26 cellular contexts compared by ENCODE assay signal in the genomic region with DNA sequence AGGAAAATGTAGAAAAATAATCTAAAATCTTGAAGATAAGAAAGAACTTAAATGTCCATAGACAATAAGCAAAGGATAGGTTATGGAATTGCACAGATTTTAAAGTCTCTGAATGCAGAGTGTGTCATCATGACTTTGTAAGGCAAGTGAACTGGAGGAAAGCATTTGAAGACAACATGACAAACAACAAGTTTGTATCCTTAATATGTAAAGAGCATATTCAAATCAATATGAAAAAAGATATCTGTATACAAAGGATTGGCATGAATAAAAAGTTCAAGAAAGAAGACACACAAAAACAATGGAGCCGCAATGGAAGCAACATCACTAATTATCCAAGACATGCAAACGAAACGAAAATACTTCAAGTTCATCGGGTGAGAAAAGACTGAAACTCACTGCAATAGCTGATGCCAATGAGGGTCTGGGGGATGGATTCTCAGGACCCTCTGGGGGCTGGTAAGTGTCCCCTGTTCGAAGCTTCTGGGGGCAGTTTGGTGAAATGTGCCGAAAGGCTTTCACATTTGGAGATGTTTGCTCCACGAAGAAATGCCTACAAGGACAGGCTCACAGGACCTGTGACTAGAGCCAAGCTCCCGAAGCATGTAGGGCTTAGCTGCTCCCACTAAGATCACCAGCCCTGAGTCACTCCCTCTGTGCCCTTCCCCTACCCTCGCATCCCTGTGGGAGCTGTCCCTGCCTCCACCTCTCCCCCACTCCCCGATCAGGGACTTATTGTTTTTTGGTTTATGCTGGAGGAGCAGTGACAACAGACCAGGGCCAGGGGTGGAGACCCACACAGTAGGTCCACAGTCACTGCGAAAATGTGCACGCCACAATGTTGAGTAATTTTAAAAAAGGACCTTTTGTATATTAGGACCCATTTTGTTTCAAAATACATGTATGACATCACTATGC.
"Had no signal": no experiment of that assay in that cellular context is flagged by ENCODE, and none has a peak within 500 bp of the region (broad histone marks: within the 10 kb centered on the region; RNA-seq: fewer than 3 reads in every experiment).

No MANE protein-coding gene starts in this region.

- H3K27ac ChIP-seq: brain microvascular endothelial cell, heart left ventricle, parathyroid adenoma, right atrium auricular region, spleen, thoracic aorta had no signal

- H3K4me3 Mint-ChIP-seq: activated T-helper 1 cell treated with anti-CD3 and anti-CD28 coated beads, Interleukin-12 subunit alpha, Interleukin-12 subunit beta, Interleukin-2, Interleukin-4 antibody, amounts not matched to agents 30 ng/mL and 10 ng/mL and 1 ng/mL, durations not matched to agents 14 hours and 24 hours and 36 hours; natural killer cell treated with Interleukin-12 subunit alpha and Interleukin-12 subunit beta and Interleukin-15 and Interleukin-18, amount 100 ng/mL, for 72 hours; T-cell; type B pancreatic cell had no signal

- H3K4me1 ChIP-seq: heart left ventricle, parathyroid adenoma, right atrium auricular region, spleen had no signal

- H3K27ac Mint-ChIP-seq: activated T-helper 1 cell treated with anti-CD3 and anti-CD28 coated beads, Interleukin-12 subunit alpha, Interleukin-12 subunit beta, Interleukin-2, Interleukin-4 antibody, amounts not matched to agents 30 ng/mL and 10 ng/mL and 1 ng/mL, durations not matched to agents 14 hours and 24 hours and 36 hours; natural killer cell treated with Interleukin-12 subunit alpha and Interleukin-12 subunit beta and Interleukin-15 and Interleukin-18, amount 100 ng/mL, for 72 hours; T-cell; type B pancreatic cell had no signal

- H3K36me3 ChIP-seq: brain microvascular endothelial cell, heart left ventricle, right atrium auricular region, spleen, thoracic aorta had no signal

- H3K4me3 ChIP-seq: heart left ventricle, lung, right atrium auricular region, spleen, thoracic aorta had no signal

- H3K36me3 Mint-ChIP-seq: natural killer cell treated with Interleukin-12 subunit alpha and Interleukin-12 subunit beta and Interleukin-15 and Interleukin-18, amount 100 ng/mL, for 72 hours; T-cell; type B pancreatic cell had no signal

- H3K27me3 ChIP-seq: brain microvascular endothelial cell, right atrium auricular region had no signal

- H3K9me3 Mint-ChIP-seq: activated T-helper 1 cell treated with anti-CD3 and anti-CD28 coated beads, Interleukin-12 subunit alpha, Interleukin-12 subunit beta, Interleukin-2, Interleukin-4 antibody, amounts not matched to agents 30 ng/mL and 10 ng/mL and 1 ng/mL, durations not matched to agents 14 hours and 24 hours and 36 hours; natural killer cell treated with Interleukin-12 subunit alpha and Interleukin-12 subunit beta and Interleukin-15 and Interleukin-18, amount 100 ng/mL, for 72 hours; T-cell; type B pancreatic cell had no signal

- DNase-seq: activated CD4-positive, alpha-beta T cell treated with anti-CD3 and anti-CD28 coated beads for 4 hours; activated CD4-positive, alpha-beta T cell treated with anti-CD3 and anti-CD28 coated beads, Interleukin-2, amount 50 U/mL, for 4 hours; activated CD4-positive, CD25-positive, alpha-beta regulatory T cell; activated gamma-delta T cell treated with Interleukin-2 at 50 U/mL for 16 hours; activated naive CD4-positive, alpha-beta T cell treated with anti-CD3 and anti-CD28 coated beads, Interleukin-2, amount 50 U/mL, for 16 hours; activated T-cell treated with anti-CD3 and anti-CD28 coated beads for 4 hours; amniotic stem cell; brain microvascular endothelial cell; caudate nucleus; foreskin fibroblast; kidney glomerular epithelial cell; mesendoderm; nucleus accumbens; spleen; stimulated activated naive CD4-positive, alpha-beta T cell treated with Interleukin-2 at 50 U/mL for 16 hours had no signal

- H3K4me1 Mint-ChIP-seq: T-cell had no signal

- H3K9me3 ChIP-seq: heart left ventricle, right atrium auricular region, spleen, thoracic aorta had no signal

- ATAC-seq: esophagus mucosa; heart left ventricle; left lobe of liver; natural killer cell treated with Interleukin-12 subunit alpha and Interleukin-12 subunit beta and Interleukin-15 and Interleukin-18, amount 100 ng/mL, for 72 hours; T-cell had no signal
